ENCODE assay signal across 10 cellular contexts in genomic region chr17:82866521-82867214, GRCh38. TPM values are rescaled to one million over a fixed set of nuclear protein-coding genes. Genes with fewer than 3 reads are reported as not detected.
DNase-seq lines count a peak whose midpoint lies in the region; ATAC-seq and TF ChIP-seq lines count a peak whose summit lies in the region.
"Had no signal": no experiment of that assay in that cellular context is flagged by ENCODE, and none has a peak within 500 bp of the region (broad histone marks: within the 10 kb centered on the region; RNA-seq: fewer than 3 reads in every experiment).

No MANE protein-coding gene starts in this region.

- DNase-seq in GM23338 (ENCODE audit: low spot score) (no peak), SHP77 (lab: John Stamatoyannopoulos, UW) (peak; percentile 90 to 93), foreskin fibroblast (peak; percentile 86 to 92), skeletal muscle cell (ENCODE audit: low read depth) (peak; percentile 76)

- H3K9me3 Mint-ChIP-seq in GM23338, result no peaks in the 10 kb centered on the region; the same call in 2 of the 3 replicates
- H3K9me3 Mint-ChIP-seq: stimulated activated naive CD8-positive, alpha-beta T cell treated with anti-CD3 and anti-CD28 coated beads, Interleukin-15, Interleukin-2, amounts not matched to agents 100 ng/mL and 50 ng/mL, for 24 hours had no signal

- H3K27me3 Mint-ChIP-seq in GM23338 (ENCODE audit: insufficient read depth, low read depth, poor library complexity), result peaks cover 18% of the 10 kb centered on the region
- H3K27me3 Mint-ChIP-seq: stimulated activated naive CD8-positive, alpha-beta T cell treated with anti-CD3 and anti-CD28 coated beads, Interleukin-15, Interleukin-2, amounts not matched to agents 100 ng/mL and 50 ng/mL, for 24 hours had no signal

- no peaks in the 10 kb centered on the region for H3F3A ChIP-seq in GM23338 (replicated peaks; ENCODE audit: low read depth)

- H3K9me2 ChIP-seq in GM23338 (ENCODE audit: insufficient read depth), result no peaks in the 10 kb centered on the region

- 0 out of 2 replicates have a peak overlapping the region, but pooled peaks have one; percentile 39 for H3K27ac ChIP-seq in GM23338 (ENCODE audit: low read depth)

- H3K27me3 ChIP-seq in GM23338 (ENCODE audit: insufficient read depth), result no peaks in the 10 kb centered on the region

- peaks cover 18% of the 10 kb centered on the region for H3K36me3 Mint-ChIP-seq in GM23338 (ENCODE audit: low read depth)

- H3K4me1 Mint-ChIP-seq in GM23338, result peaks cover 31% of the 10 kb centered on the region

- H3K4me3 ChIP-seq in GM23338, result no peak overlapping the region
- no peak overlapping the region for H3K4me3 ChIP-seq in foreskin fibroblast (ENCODE audit: low read depth in 1 of 2, low read length in 2 of 2)
- no peak overlapping the region for H3K4me3 ChIP-seq in skeletal muscle cell (ENCODE audit: low read depth, low read length)
- H3K4me3 ChIP-seq: lung had no signal

- no peak overlapping the region for H2AFZ ChIP-seq in GM23338

- no peak overlapping the region for H3K27ac Mint-ChIP-seq in GM23338

- no peaks in the 10 kb centered on the region; the same call in 1 of the 2 replicates for H3K36me3 ChIP-seq in GM23338 (ENCODE audit: insufficient read depth)

- H3K4me1 ChIP-seq in GM23338 (ENCODE audit: insufficient read depth), result no peaks in the 10 kb centered on the region

- H4K20me1 ChIP-seq in GM23338 (replicated peaks; ENCODE audit: insufficient read depth), result 0 out of 2 replicates have a peak, but pooled peaks cover 5% of the 10 kb centered on the region

- peaks cover 57% of the 10 kb centered on the region for H3K79me2 ChIP-seq in GM23338 (replicated peaks; ENCODE audit: insufficient read depth)

- H3K4me3 Mint-ChIP-seq in GM23338, result no peak overlapping the region
- H3K4me3 Mint-ChIP-seq: stimulated activated naive CD8-positive, alpha-beta T cell treated with anti-CD3 and anti-CD28 coated beads, Interleukin-15, Interleukin-2, amounts not matched to agents 100 ng/mL and 50 ng/mL, for 24 hours had no signal

- TF ChIP-seq CTCF in GM23338 (conservative IDR thresholded peaks at IDR 0.05; ENCODE audit: low read depth in 2 of 2), result no peak
- no peak for TF ChIP-seq CTCF in foreskin fibroblast (IDR thresholded peaks at IDR 0.05; ENCODE audit: low read depth, low read length)

- H3K4me2 ChIP-seq in GM23338, result no peak overlapping the region

- ATAC-seq in GM23338, result no peak
- ATAC-seq in GM18498 (IDR thresholded peaks at IDR 0.05; ENCODE audit: unreplicated experiment), result no peak
- ATAC-seq in GM18873 (IDR thresholded peaks at IDR 0.05; ENCODE audit: low FRiP score, unreplicated experiment), result no peak
- ATAC-seq in HG02642 (IDR thresholded peaks at IDR 0.05; ENCODE audit: poor library complexity, unreplicated experiment), result no peak
- no peak for ATAC-seq in GM21717 (IDR thresholded peaks at IDR 0.05; ENCODE audit: unreplicated experiment)

TF ChIP-seq in GM23338, 12 proteins besides CTCF, POLR2A, EP300 and RAD21:
- TF ChIP-seq, protein P1, sequence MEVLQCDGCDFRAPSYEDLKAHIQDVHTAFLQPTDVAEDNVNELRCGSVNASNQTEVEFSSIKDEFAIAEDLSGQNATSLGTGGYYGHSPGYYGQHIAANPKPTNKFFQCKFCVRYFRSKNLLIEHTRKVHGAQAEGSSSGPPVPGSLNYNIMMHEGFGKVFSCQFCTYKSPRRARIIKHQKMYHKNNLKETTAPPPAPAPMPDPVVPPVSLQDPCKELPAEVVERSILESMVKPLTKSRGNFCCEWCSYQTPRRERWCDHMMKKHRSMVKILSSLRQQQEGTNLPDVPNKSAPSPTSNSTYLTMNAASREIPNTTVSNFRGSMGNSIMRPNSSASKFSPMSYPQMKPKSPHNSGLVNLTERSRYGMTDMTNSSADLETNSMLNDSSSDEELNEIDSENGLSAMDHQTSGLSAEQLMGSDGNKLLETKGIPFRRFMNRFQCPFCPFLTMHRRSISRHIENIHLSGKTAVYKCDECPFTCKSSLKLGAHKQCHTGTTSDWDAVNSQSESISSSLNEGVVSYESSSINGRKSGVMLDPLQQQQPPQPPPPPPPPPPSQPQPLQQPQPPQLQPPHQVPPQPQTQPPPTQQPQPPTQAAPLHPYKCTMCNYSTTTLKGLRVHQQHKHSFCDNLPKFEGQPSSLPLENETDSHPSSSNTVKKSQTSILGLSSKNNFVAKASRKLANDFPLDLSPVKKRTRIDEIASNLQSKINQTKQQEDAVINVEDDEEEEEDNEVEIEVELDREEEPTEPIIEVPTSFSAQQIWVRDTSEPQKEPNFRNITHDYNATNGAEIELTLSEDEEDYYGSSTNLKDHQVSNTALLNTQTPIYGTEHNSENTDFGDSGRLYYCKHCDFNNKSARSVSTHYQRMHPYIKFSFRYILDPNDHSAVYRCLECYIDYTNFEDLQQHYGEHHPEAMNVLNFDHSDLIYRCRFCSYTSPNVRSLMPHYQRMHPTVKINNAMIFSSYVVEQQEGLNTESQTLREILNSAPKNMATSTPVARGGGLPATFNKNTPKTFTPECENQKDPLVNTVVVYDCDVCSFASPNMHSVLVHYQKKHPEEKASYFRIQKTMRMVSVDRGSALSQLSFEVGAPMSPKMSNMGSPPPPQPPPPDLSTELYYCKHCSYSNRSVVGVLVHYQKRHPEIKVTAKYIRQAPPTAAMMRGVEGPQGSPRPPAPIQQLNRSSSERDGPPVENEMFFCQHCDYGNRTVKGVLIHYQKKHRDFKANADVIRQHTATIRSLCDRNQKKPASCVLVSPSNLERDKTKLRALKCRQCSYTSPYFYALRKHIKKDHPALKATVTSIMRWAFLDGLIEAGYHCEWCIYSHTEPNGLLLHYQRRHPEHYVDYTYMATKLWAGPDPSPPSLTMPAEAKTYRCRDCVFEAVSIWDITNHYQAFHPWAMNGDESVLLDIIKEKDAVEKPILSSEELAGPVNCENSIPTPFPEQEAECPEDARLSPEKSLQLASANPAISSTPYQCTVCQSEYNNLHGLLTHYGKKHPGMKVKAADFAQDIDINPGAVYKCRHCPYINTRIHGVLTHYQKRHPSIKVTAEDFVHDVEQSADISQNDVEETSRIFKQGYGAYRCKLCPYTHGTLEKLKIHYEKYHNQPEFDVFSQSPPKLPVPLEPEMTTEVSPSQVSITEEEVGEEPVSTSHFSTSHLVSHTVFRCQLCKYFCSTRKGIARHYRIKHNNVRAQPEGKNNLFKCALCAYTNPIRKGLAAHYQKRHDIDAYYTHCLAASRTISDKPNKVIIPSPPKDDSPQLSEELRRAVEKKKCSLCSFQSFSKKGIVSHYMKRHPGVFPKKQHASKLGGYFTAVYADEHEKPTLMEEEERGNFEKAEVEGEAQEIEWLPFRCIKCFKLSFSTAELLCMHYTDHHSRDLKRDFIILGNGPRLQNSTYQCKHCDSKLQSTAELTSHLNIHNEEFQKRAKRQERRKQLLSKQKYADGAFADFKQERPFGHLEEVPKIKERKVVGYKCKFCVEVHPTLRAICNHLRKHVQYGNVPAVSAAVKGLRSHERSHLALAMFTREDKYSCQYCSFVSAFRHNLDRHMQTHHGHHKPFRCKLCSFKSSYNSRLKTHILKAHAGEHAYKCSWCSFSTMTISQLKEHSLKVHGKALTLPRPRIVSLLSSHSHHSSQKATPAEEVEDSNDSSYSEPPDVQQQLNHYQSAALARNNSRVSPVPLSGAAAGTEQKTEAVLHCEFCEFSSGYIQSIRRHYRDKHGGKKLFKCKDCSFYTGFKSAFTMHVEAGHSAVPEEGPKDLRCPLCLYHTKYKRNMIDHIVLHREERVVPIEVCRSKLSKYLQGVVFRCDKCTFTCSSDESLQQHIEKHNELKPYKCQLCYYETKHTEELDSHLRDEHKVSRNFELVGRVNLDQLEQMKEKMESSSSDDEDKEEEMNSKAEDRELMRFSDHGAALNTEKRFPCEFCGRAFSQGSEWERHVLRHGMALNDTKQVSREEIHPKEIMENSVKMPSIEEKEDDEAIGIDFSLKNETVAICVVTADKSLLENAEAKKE (CRISPR knock-in tag; IDR thresholded peaks at IDR 0.05), result no peak

RNA-seq across cellular contexts. Expression of gene ZNF750, which starts 26.8 kb away (rescaled TPM):
- 0.17 TPM in 1 of 2 replicates, not detected in the other for total RNA-seq in GM23338 (2014; rRNA removed; shearing (Covaris generic))
- polyA plus RNA-seq in GM23338 (2016; fragmentation: Nextera tagmentation; extraction: Ambion mirVana), result 0.13 and 0.19 TPM in 2 replicates
